ENCODE assay signal across 9 cellular contexts in the genomic region with DNA sequence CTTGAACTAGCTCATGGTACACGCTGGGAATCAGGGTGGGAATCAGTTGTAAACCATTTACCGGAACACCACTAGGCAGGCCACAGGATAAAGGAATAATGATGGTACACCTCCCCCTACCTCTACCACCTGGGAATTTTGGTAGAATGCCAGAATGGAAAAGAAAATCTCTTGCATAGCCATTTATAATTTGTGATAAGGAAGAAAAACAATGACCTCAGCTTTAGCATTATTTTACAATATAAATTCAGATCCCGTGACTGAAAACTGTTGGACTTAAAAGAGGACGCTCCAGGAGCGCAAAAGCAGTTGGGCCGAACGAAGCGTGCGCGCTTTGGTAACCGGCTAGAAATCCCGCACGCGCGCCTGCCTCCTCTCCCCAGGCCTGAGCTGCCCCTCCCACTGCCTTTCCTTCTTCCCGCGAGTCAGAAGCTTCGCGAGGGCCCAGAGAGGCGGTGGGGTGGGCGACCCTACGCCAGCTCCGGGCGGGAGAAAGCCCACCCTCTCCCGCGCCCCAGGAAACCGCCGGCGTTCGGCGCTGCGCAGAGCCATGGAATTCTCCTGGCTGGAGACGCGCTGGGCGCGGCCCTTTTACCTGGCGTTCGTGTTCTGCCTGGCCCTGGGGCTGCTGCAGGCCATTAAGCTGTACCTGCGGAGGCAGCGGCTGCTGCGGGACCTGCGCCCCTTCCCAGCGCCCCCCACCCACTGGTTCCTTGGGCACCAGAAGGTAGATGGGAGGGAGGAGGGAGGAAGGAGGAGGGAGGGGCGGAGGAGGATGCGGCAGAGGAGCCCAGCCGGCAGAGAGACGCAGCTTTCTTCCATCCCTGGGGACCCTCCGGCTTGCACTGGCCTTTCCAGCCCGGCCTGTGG. TPM values are rescaled to one million over a fixed set of nuclear protein-coding genes. Genes with fewer than 3 reads are reported as not detected.
A peak's percentile ranks its signal among the peaks of the same experiment; 100 is the strongest.
DNase-seq lines count a peak whose midpoint lies in the region; ATAC-seq and TF ChIP-seq lines count a peak whose summit lies in the region.
"Had no signal": no experiment of that assay in that cellular context is flagged by ENCODE, and none has a peak within 500 bp of the region (broad histone marks: within the 10 kb centered on the region; RNA-seq: fewer than 3 reads in every experiment).

A gene with protein sequence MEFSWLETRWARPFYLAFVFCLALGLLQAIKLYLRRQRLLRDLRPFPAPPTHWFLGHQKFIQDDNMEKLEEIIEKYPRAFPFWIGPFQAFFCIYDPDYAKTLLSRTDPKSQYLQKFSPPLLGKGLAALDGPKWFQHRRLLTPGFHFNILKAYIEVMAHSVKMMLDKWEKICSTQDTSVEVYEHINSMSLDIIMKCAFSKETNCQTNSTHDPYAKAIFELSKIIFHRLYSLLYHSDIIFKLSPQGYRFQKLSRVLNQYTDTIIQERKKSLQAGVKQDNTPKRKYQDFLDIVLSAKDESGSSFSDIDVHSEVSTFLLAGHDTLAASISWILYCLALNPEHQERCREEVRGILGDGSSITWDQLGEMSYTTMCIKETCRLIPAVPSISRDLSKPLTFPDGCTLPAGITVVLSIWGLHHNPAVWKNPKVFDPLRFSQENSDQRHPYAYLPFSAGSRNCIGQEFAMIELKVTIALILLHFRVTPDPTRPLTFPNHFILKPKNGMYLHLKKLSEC (plus strand): TSS at position 402 of the 870 bp plus-strand sequence. CDS start 149 bp downstream, at position 551.

- in situ Hi-C loops in transverse colon (cut with MboI; ENCODE audit: low pct_ligation_motif_present in 1 of 4, low pct_unique_long_range_greater_than_20kb in 1 of 4, low sequenced_read_pairs in 3 of 4) = no loop called here

- TF ChIP-seq CTCF in lower lobe of right lung (IDR thresholded peaks at IDR 0.05) (no peak), transverse colon (IDR thresholded peaks at IDR 0.05) (no peak)

- no peak for TF ChIP-seq EP300 in transverse colon (IDR thresholded peaks at IDR 0.05; ENCODE audit: low read depth)

- DNase-seq in NCI-H2227 treated with DMSO at 0.1 percent for 48 hours (lab: John Stamatoyannopoulos, UW) (peak; percentile 69), lower lobe of right lung (peak; percentile 59), transverse colon (peak; percentile 14), GDM1 (lab: John Stamatoyannopoulos, UW) (no peak), germinal center (ENCODE audit: low spot score) (no peak)

- H3K27me3 ChIP-seq in duodenal mucosa (ENCODE audit: control insufficient read depth in 1 of 2, insufficient read depth in 2 of 2, low read length in 2 of 2) (peaks cover 0 to 3% of the 10 kb centered on the region in 2 donors), lower lobe of right lung (ENCODE audit: low read depth) (peaks cover 12% of the 10 kb centered on the region), transverse colon (peaks cover 31% of the 10 kb centered on the region)

- ATAC-seq in lower lobe of right lung (peak; percentile 72 to 82), HG02623 (IDR thresholded peaks at IDR 0.05; ENCODE audit: unreplicated experiment) (no peak)

- H3K9ac ChIP-seq in duodenal mucosa (ENCODE audit: low read depth in 1 of 2, low read length in 2 of 2) = no peak within 1 kb of the TSS

- intact Hi-C loops in lower lobe of right lung (cut with DNase I) (no loop called here), transverse colon (cut with DNase I; ENCODE audit: low total_unique reads) (no loop called here)

- H3K36me3 ChIP-seq in duodenal mucosa (ENCODE audit: control insufficient read depth in 1 of 2, insufficient read depth in 2 of 2, low read length in 2 of 2) (no peaks in the 10 kb centered on the region), lower lobe of right lung (no peaks in the 10 kb centered on the region), transverse colon (no peaks in the 10 kb centered on the region)

- WGBS in transverse colon (ENCODE audit: low coverage in 1 of 2), 2 donors = 0 to 6% methylated on average over 3 to 49 of the region's 49 CpGs

- no peaks in the 10 kb centered on the region for H3K9me3 ChIP-seq in duodenal mucosa (ENCODE audit: control insufficient read depth in 1 of 2, low read length in 2 of 2)
- no peaks in the 10 kb centered on the region for H3K9me3 ChIP-seq in lower lobe of right lung
- no peaks in the 10 kb centered on the region for H3K9me3 ChIP-seq in transverse colon

- H3K27ac ChIP-seq in duodenal mucosa (ENCODE audit: low read depth, low read length) = no peak within 1 kb of the TSS
- peak within 1 kb of the TSS; percentile 46 for H3K27ac ChIP-seq in lower lobe of right lung
- H3K27ac ChIP-seq in transverse colon = no peak within 1 kb of the TSS
- H3K27ac ChIP-seq: HL-60 had no signal

- peak within 1 kb of the TSS; percentile 28 to 46 for H3K4me3 ChIP-seq in duodenal mucosa (ENCODE audit: low read depth in 1 of 2, low read length in 2 of 2)
- peak within 1 kb of the TSS; percentile 54 for H3K4me3 ChIP-seq in lower lobe of right lung
- H3K4me3 ChIP-seq in transverse colon = peak within 1 kb of the TSS in 2 of 4 donors; percentile 21 to 44

- H3K4me1 ChIP-seq in duodenal mucosa (ENCODE audit: control insufficient read depth in 1 of 2, insufficient read depth in 2 of 2, low read length in 2 of 2) (peaks cover 0 to 6% of the 10 kb centered on the region in 2 donors), lower lobe of right lung (peaks cover 11% of the 10 kb centered on the region), transverse colon (peaks cover 0 to 10% (median 0%) of the 10 kb centered on the region in 4 donors)

- no peak for TF ChIP-seq POLR2A in transverse colon (IDR thresholded peaks at IDR 0.05)

RNA-seq across cellular contexts. Expression of the gene that starts here (rescaled TPM):
- 12.8 TPM for total RNA-seq in lower lobe of right lung
- under 1 TPM in 2 of 4 donors, not detected in 2; 0.79 to 0.96 TPM for total RNA-seq in transverse colon
- total RNA-seq: T-helper 2 cell treated with Interferon-gamma antibody and Interleukin-4, amounts not matched to agents 100 ng/mL and 5 ng/mL, for 36 hours had no signal

Comparison
In these comparisons a context has a peak if more than half of its experiments do, and no peak if none do; other contexts are left out.
1. Peak in DNase-seq in transverse colon; RNA of the gene not detected or under 1 TPM.
2. DNase-seq: peak in NCI-H2227 treated with DMSO at 0.1 percent for 48 hours (single experiment) and lower lobe of right lung (single experiment); none in GDM1 (single experiment) and germinal center (single experiment).